Comparison of ENCODE assay signal across 21 cellular contexts in the genomic region with DNA sequence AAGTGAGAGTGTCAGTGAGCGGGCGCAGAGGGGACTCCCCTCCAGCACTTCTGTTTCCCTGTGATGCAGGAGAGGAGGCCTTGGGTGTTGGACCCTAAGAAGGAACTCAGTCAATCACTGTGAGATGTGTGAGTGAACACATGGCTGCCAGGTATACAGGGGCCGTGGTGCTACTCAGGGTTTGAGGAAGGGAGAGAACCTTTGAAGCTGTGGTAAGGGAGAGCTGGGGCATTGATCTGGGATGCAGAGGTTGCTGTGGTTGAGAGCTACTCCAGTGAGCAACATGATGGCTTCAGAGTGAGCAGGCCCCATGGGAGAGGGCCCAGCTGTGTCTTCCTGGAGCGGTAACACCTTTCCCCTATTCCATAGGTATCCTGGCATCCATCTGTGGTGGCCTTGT.
"Had no signal": no experiment of that assay in that cellular context is flagged by ENCODE, and none has a peak within 500 bp of the region (broad histone marks: within the 10 kb centered on the region; RNA-seq: fewer than 3 reads in every experiment).

No MANE protein-coding gene starts in this region.

- ATAC-seq: Panc1, PC-3 had no signal

- H3K36me3 ChIP-seq: MG63 had no signal

- H3K4me3 ChIP-seq: MG63 had no signal

- H3K27ac ChIP-seq: RWPE1 had no signal

- H3K4me2 ChIP-seq: SK-N-SH had no signal

- H3K27me3 ChIP-seq: MG63 had no signal

- DNase-seq: IMR-90, Karpas-422, KG1, MG63, NCI-H1092, NCI-H1105 treated with DMSO at 0.1 percent for 48 hours, NCI-H1417 treated with DMSO at 0.1 percent for 48 hours, NCI-H146, NCI-H1694 treated with DMSO at 0.1 percent for 48 hours, NCI-H1930, NCI-H2081, NCI-H2107, NCI-H2227 treated with DMSO at 0.1 percent for 48 hours, NCI-H524, NCI-H526 treated with DMSO at 0.1 percent for 48 hours, NCI-H774, PC-3, SHP77, SK-N-SH had no signal

- H3K9ac ChIP-seq: SK-N-SH had no signal

- H3K9me3 ChIP-seq: MG63, SK-N-SH had no signal
